Comparison of ENCODE assay signal across 1 cellular context in the genomic region with DNA sequence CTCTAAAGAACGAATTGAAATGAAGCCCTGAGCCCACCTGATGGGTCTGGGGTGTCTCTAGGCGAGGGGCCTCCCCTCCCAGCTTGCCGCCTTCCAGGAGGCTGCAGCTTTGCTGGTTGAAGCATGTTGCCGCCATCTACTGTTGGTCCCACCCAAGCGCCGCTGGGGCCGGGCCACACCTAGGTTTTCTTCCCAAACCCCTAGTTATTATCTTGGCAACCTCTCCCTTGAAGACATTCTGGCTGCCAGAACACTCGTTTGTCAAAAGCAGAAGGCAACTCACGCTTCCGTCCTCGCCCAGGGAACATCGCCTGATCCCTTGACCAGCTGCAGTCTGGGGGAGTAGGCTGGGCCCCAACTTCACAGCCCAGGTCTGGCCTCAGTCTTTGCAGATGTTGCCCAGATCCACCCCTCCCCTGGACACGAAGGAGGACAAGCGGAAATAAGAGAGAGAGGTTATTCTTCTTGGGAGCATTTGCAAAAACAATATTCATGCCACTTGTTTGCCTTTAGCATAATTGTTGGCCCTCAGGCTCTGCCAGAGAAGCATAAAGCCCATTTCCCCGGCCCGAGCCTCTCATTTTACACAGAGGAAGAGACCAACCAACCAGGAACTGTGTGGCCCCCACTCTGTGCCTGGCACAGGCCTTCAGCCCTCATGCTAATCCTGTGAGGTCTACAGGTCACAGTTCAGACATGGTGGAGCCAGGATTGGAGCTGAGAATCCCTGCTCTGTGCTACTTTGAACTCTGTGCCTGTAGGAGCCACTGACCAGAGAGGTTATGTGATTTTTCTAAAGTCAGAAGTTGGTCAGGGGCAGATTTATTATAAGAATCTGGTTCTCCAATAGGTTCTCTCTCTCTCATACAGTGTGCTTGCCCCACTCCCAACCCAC.
TF ChIP-seq lines count a peak whose summit lies in the region.

No MANE protein-coding gene starts in this region.

TF ChIP-seq in GM12878, 131 proteins besides CTCF, POLR2A, EP300 and RAD21:
- TF ChIP-seq SMAD1 (IDR thresholded peaks at IDR 0.05; ENCODE audit: low read depth, partially characterized antibody) = no peak
